ENCODE assay signal across 8 cellular contexts in genomic region chr6:144583614-144583954, GRCh38.
DNase-seq lines count a peak whose midpoint lies in the region; ATAC-seq and TF ChIP-seq lines count a peak whose summit lies in the region.

No MANE protein-coding gene starts in this region.

- TF ChIP-seq CTCF in BJ (IDR thresholded peaks at IDR 0.05; ENCODE audit: insufficient read depth, low read depth, low read length) (no peak), esophagus squamous epithelium (IDR thresholded peaks at IDR 0.05) (no peak)

- intact Hi-C loops in esophagus squamous epithelium (cut with DNase I) = no loop called here

- no peaks in the 10 kb centered on the region for H3K27me3 ChIP-seq in BJ (ENCODE audit: control insufficient read depth, insufficient read depth, low read length)
- no peaks in the 10 kb centered on the region for H3K27me3 ChIP-seq in iPS-15b (ENCODE audit: control insufficient read depth, insufficient read depth, low read length)
- no peaks in the 10 kb centered on the region for H3K27me3 ChIP-seq in esophagus squamous epithelium

- no peak for DNase-seq in BJ (ENCODE audit: low read depth)
- DNase-seq in SK-N-MC (ENCODE audit: low read depth, low spot score) = no peak
- DNase-seq in esophagus squamous epithelium (lab: John Stamatoyannopoulos, UW) = no peak
- no peak for DNase-seq in KG1 (lab: John Stamatoyannopoulos, UW)

- H3K9ac ChIP-seq in SK-N-MC (ENCODE audit: insufficient read length) = peak overlapping the region; percentile 48
- H3K9ac ChIP-seq in iPS-15b (ENCODE audit: low read depth, low read length) = no peak overlapping the region

- H3K4me1 ChIP-seq in iPS-15b (ENCODE audit: control insufficient read depth, insufficient read depth, low read length) (peaks cover 22% of the 10 kb centered on the region), esophagus squamous epithelium (peaks cover 4 to 22% (median 9%) of the 10 kb centered on the region in 3 donors)

- POLR2A ChIA-PET in BJ (lab: Charles Lee) = no interaction called here

- no peak overlapping the region for H3K27ac ChIP-seq in SK-N-MC
- no peak overlapping the region for H3K27ac ChIP-seq in esophagus squamous epithelium

- no peak for TF ChIP-seq POLR2A in esophagus squamous epithelium (IDR thresholded peaks at IDR 0.05)

- ATAC-seq in GM19467 (IDR thresholded peaks at IDR 0.05; ENCODE audit: unreplicated experiment) (peak; percentile 3), HG02973 (IDR thresholded peaks at IDR 0.05; ENCODE audit: unreplicated experiment) (no peak), GM18861 (IDR thresholded peaks at IDR 0.05; ENCODE audit: unreplicated experiment) (no peak)

- CTCF ChIA-PET in BJ (lab: Yijun Ruan, JAX) = interaction anchor here (3.0 kb wide), 1 partner anchor 1050 kb away, joined by 15 read pairs; no protein-coding TSS in a partner anchor

- H3K36me3 ChIP-seq in BJ (ENCODE audit: control insufficient read depth, insufficient read depth, low read length) (no peaks in the 10 kb centered on the region; the same call in 1 of the 2 replicates), SK-N-MC (ENCODE audit: insufficient read depth, low read length) (no peaks in the 10 kb centered on the region), iPS-15b (ENCODE audit: control insufficient read depth, insufficient read depth, low read length) (peaks cover 6% of the 10 kb centered on the region), esophagus squamous epithelium (peaks cover 0 to 21% (median 0%) of the 10 kb centered on the region in 3 donors)

- no peaks in the 10 kb centered on the region for H3K9me3 ChIP-seq in SK-N-MC (ENCODE audit: low read depth, low read length)
- H3K9me3 ChIP-seq in iPS-15b (ENCODE audit: control insufficient read depth, insufficient read depth, low read length) = no peaks in the 10 kb centered on the region
- H3K9me3 ChIP-seq in esophagus squamous epithelium = no peaks in the 10 kb centered on the region

- WGBS in esophagus squamous epithelium, 2 donors = 38 to 47% methylated on average over 1 of the region's 1 CpG

- H3K4me3 ChIP-seq in BJ (ENCODE audit: low read depth, low read length) (peak overlapping the region; percentile 26), SK-N-MC (peak overlapping the region; percentile 75), iPS-15b (ENCODE audit: low read depth, low read length) (peak overlapping the region; percentile 44), esophagus squamous epithelium (no peak overlapping the region)

Comparison
In these comparisons a context has a peak if more than half of its experiments do, and no peak if none do; other contexts are left out.
1. H3K4me3 ChIP-seq: peak in BJ (single experiment), SK-N-MC (single experiment) and iPS-15b (single experiment); none in esophagus squamous epithelium (0 of 4).